ENCODE assay signal across 11 cellular contexts in genomic region chr3:78687520-78687919, GRCh38.
"Had no signal": no experiment of that assay in that cellular context is flagged by ENCODE, and none has a peak within 500 bp of the region (broad histone marks: within the 10 kb centered on the region; RNA-seq: fewer than 3 reads in every experiment).

No MANE protein-coding gene starts in this region.

- H3K4me2 ChIP-seq: GM23338 had no signal

- H3K9ac ChIP-seq: GM23248 had no signal

- H3K4me3 ChIP-seq: GM23248, GM23338, HAP-1 had no signal

- H3K27ac ChIP-seq: GM23248 had no signal

- H3K9me3 ChIP-seq: HAP-1 had no signal

- DNase-seq: GM23248, GOT3, H7, H9, HCEC 1CT, HFFc6 had no signal

- ATAC-seq: GM23338, HCT116 had no signal

- H2AFZ ChIP-seq: GM23248, GM23338 had no signal

- FAIRE-seq: H1, H54 had no signal
